ENCODE assay signal across 1 cellular context in the genomic region with DNA sequence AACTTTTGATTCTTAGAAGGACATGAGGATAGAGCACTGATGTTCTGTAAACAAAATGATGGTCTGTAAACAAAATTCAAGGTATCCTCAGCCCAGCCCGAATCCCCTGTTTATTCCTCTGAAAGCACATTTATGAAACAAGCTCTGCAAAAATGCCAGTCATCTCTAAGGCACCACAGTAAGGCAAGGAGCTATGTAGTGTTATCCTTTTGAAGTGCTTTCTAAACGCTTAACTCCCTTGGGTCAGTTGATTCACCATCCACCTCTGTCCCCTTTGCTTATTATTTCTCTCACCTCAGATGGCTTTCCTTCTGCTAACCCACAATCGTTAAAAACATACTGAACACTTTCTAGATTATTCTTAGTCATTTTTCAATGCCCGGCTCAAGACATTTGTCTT.
TF ChIP-seq lines count a peak whose summit lies in the region.

No MANE protein-coding gene starts in this region.

TF ChIP-seq in A549, 52 proteins besides CTCF, POLR2A, EP300 and RAD21 (continued from another document):
- no peak for TF ChIP-seq EHF (CRISPR knock-in tag; IDR thresholded peaks at IDR 0.05)
- TF ChIP-seq, protein P1, sequence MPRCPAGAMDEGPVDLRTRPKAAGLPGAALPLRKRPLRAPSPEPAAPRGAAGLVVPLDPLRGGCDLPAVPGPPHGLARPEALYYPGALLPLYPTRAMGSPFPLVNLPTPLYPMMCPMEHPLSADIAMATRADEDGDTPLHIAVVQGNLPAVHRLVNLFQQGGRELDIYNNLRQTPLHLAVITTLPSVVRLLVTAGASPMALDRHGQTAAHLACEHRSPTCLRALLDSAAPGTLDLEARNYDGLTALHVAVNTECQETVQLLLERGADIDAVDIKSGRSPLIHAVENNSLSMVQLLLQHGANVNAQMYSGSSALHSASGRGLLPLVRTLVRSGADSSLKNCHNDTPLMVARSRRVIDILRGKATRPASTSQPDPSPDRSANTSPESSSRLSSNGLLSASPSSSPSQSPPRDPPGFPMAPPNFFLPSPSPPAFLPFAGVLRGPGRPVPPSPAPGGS (IDR thresholded peaks at IDR 0.05), result no peak
- TF ChIP-seq FOXS1 (CRISPR knock-in tag; IDR thresholded peaks at IDR 0.05), result no peak
- TF ChIP-seq EHMT2 (IDR thresholded peaks at IDR 0.05; ENCODE audit: low read depth), result no peak
- TF ChIP-seq SREBF2 (IDR thresholded peaks at IDR 0.05), result no peak
- no peak for TF ChIP-seq SMC3 (IDR thresholded peaks at IDR 0.05)
- no peak for TF ChIP-seq RARB (CRISPR knock-in tag; IDR thresholded peaks at IDR 0.05)
- TF ChIP-seq RCOR1 (IDR thresholded peaks at IDR 0.05; ENCODE audit: low read depth, low read length), result no peak
- no peak for TF ChIP-seq HOXA7 (CRISPR knock-in tag; IDR thresholded peaks at IDR 0.05)
- TF ChIP-seq KDM5A (IDR thresholded peaks at IDR 0.05), result no peak
- no peak for TF ChIP-seq ZNF302 (CRISPR knock-in tag; IDR thresholded peaks at IDR 0.05)
- no peak for TF ChIP-seq NR3C1 (IDR thresholded peaks at IDR 0.05)
- TF ChIP-seq KDM1A (IDR thresholded peaks at IDR 0.05; ENCODE audit: low read depth), result no peak
- TF ChIP-seq BHLHE40 (IDR thresholded peaks at IDR 0.05; ENCODE audit: low read depth, low read length), result no peak
- no peak for TF ChIP-seq CHD4 (IDR thresholded peaks at IDR 0.05; ENCODE audit: borderline replicate concordance)
